ENCODE assay signal across 15 cellular contexts in the genomic region with DNA sequence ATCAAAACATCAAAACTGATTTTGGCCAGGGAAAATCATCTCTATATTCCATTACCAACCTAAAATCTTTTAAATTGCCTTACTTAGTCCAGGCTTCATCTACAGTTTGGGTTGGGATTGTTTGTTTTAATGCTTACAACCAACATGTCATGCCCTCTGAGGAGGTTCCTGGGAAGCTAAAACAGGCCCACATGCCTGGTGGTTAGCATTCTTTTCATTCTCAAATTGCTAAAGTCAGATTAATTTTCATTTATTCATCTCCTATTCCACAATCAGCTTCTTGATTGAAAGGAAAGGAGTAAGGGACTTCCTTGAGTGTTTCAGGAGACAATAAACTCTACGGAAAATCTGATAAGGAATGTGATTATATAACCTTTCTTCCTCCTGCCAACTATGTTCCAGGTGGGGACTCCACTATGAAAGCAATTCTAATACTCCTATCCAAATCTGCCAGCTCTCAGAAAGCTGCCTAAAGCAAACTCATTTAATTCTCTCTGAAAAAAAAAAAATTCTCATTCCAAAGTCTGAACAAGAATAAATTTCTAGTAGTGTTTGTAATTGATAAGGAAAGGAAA. TPM values are rescaled to one million over a fixed set of nuclear protein-coding genes. Genes with fewer than 3 reads are reported as not detected.
DNase-seq lines count a peak whose midpoint lies in the region; ATAC-seq and TF ChIP-seq lines count a peak whose summit lies in the region.
"Had no signal": no experiment of that assay in that cellular context is flagged by ENCODE, and none has a peak within 500 bp of the region (broad histone marks: within the 10 kb centered on the region; RNA-seq: fewer than 3 reads in every experiment).

No MANE protein-coding gene starts in this region.

- H3K4me1 ChIP-seq in adipocyte (ENCODE audit: control insufficient read depth, insufficient read depth, low read length), result peaks cover 34% of the 10 kb centered on the region
- H3K4me1 ChIP-seq in hepatocyte (ENCODE audit: insufficient read depth), result peaks cover 32% of the 10 kb centered on the region
- peaks cover 42 to 99% (median 67%) of the 10 kb centered on the region in 4 donors for H3K4me1 ChIP-seq in stomach
- H3K4me1 ChIP-seq in heart right ventricle, result peaks cover 3 to 82% (median 59%) of the 10 kb centered on the region in 9 donors

- peaks cover 0 to 2% of the 10 kb centered on the region in 2 donors for H3K36me3 Mint-ChIP-seq in activated T-cell treated with anti-CD3 and anti-CD28 coated beads, Interleukin-2, amount 50 U/mL, for 72 hours (ENCODE audit: insufficient read depth in 2 of 2)

- peaks cover 50% of the 10 kb centered on the region for H3K4me1 Mint-ChIP-seq in activated T-cell treated with anti-CD3 and anti-CD28 coated beads, Interleukin-2, amount 50 U/mL, for 72 hours (ENCODE audit: low read depth)

- no peak overlapping the region for H3K9ac ChIP-seq in adipocyte (ENCODE audit: low read length)

- no peaks in the 10 kb centered on the region for H3K27me3 ChIP-seq in adipocyte (replicated peaks; ENCODE audit: control insufficient read depth, insufficient read depth, low read length)
- no peaks in the 10 kb centered on the region for H3K27me3 ChIP-seq in hepatocyte
- H3K27me3 ChIP-seq in stomach, result no peaks in the 10 kb centered on the region
- no peaks in the 10 kb centered on the region for H3K27me3 ChIP-seq in heart right ventricle

- no peaks in the 10 kb centered on the region for H3K27me3 Mint-ChIP-seq in activated T-cell treated with anti-CD3 and anti-CD28 coated beads, Interleukin-2, amount 50 U/mL, for 72 hours (ENCODE audit: low read depth)
- H3K27me3 Mint-ChIP-seq: activated CD8-positive, alpha-beta T cell treated with anti-CD3 and anti-CD28 coated beads for 36 hours; central memory CD8-positive, alpha-beta T cell had no signal

- TF ChIP-seq POLR2A in stomach (IDR thresholded peaks at IDR 0.05), result no peak

- no peak for ATAC-seq in activated T-cell treated with anti-CD3 and anti-CD28 coated beads, Interleukin-2, amount 50 U/mL, for 72 hours (replicated peaks in 1 of 2)
- ATAC-seq in heart right ventricle, result no peak
- ATAC-seq: activated CD8-positive, alpha-beta T cell treated with anti-CD3 and anti-CD28 coated beads for 36 hours had no signal

- TF ChIP-seq CTCF in hepatocyte (IDR thresholded peaks at IDR 0.05; ENCODE audit: poor library complexity) (no peak), stomach (IDR thresholded peaks at IDR 0.05) (no peak), heart right ventricle (IDR thresholded peaks at IDR 0.05) (no peak)

- TF ChIP-seq EP300 in stomach (IDR thresholded peaks at IDR 0.05), result no peak

- H3K4me3 Mint-ChIP-seq in activated T-cell treated with anti-CD3 and anti-CD28 coated beads, Interleukin-2, amount 50 U/mL, for 72 hours, result no peak overlapping the region
- H3K4me3 Mint-ChIP-seq: activated CD8-positive, alpha-beta T cell treated with anti-CD3 and anti-CD28 coated beads for 36 hours; central memory CD8-positive, alpha-beta T cell had no signal

- WGBS in hepatocyte (ENCODE audit: low lambda C conversion rate, missing lambda C conversion rate), result 17% methylated on average over 1 of the region's 1 CpG
- WGBS in stomach, 5 donors, result 21 to 54% (median 40%) methylated on average over 1 of the region's 1 CpG
- WGBS in heart right ventricle, 2 donors, result 16 to 24% methylated on average over 1 of the region's 1 CpG

- peaks cover 97% of the 10 kb centered on the region for H3K79me2 ChIP-seq in hepatocyte

- H2AFZ ChIP-seq in hepatocyte, result no peak overlapping the region

- H4K20me1 ChIP-seq in hepatocyte (ENCODE audit: insufficient read depth, poor library complexity, severe bottlenecking), result peaks cover 8% of the 10 kb centered on the region

- no peak for DNase-seq in activated T-cell treated with anti-CD3 and anti-CD28 coated beads, Interleukin-2, amount 50 U/mL, for 72 hours
- no peak for DNase-seq in activated T-cell treated with anti-CD3 and anti-CD28 coated beads, Interleukin-2, amount 50 U/mL, for 48 hours
- peak; percentile 59 for DNase-seq in adipocyte (ENCODE audit: low read depth)
- DNase-seq in hepatocyte (ENCODE audit: low spot score), result no peak
- DNase-seq in stomach, result no peak
- no peak for DNase-seq in T-helper 2 cell
- DNase-seq in heart right ventricle, result no peak
- DNase-seq in activated gamma-delta T cell treated with Interleukin-2 at 50 U/mL for 16 hours, result no peak
- DNase-seq: activated CD8-positive, alpha-beta T cell treated with anti-CD3 and anti-CD28 coated beads for 36 hours; NCI-H1417 treated with DMSO at 0.1 percent for 48 hours; NCI-H510A; posterior cingulate gyrus; T-helper 9 cell had no signal

- H3K27ac ChIP-seq in hepatocyte, result peak overlapping the region; percentile 24
- peak overlapping the region; percentile 53 to 79 (median 74) for H3K27ac ChIP-seq in stomach
- H3K27ac ChIP-seq in heart right ventricle, result peak overlapping the region in 1 of 10 donors; percentile 43
- H3K27ac ChIP-seq: thoracic aorta had no signal

- H3K36me3 ChIP-seq in adipocyte (ENCODE audit: control insufficient read depth, insufficient read depth, low read length, severe bottlenecking) (no peaks in the 10 kb centered on the region), hepatocyte (replicated peaks; ENCODE audit: insufficient read depth, low read depth) (no peaks in the 10 kb centered on the region), stomach (no peaks in the 10 kb centered on the region), heart right ventricle (no peaks in the 10 kb centered on the region)
- H3K36me3 ChIP-seq: thoracic aorta had no signal

- peak overlapping the region; percentile 21 for H3K4me2 ChIP-seq in hepatocyte

- intact Hi-C loops in stomach (cut with DNase I; ENCODE audit: low total_unique reads), result no loop called here
- intact Hi-C loops in heart right ventricle (cut with DNase I), result no loop called here

- peak overlapping the region; percentile 65 for H3K27ac Mint-ChIP-seq in activated T-cell treated with anti-CD3 and anti-CD28 coated beads, Interleukin-2, amount 50 U/mL, for 72 hours

- H3K9me3 ChIP-seq in adipocyte (ENCODE audit: control insufficient read depth, low read length) (no peaks in the 10 kb centered on the region), hepatocyte (ENCODE audit: low read depth) (no peaks in the 10 kb centered on the region), stomach (no peaks in the 10 kb centered on the region), heart right ventricle (no peaks in the 10 kb centered on the region)
- H3K9me3 ChIP-seq: thoracic aorta had no signal

- H3K9me2 ChIP-seq in hepatocyte (replicated peaks; ENCODE audit: insufficient read depth), result no peaks in the 10 kb centered on the region

- H3K4me3 ChIP-seq in adipocyte (ENCODE audit: low read length) (no peak overlapping the region), hepatocyte (no peak overlapping the region), stomach (no peak overlapping the region), heart right ventricle (no peak overlapping the region)
- H3K4me3 ChIP-seq: thoracic aorta had no signal

- H3K9me3 Mint-ChIP-seq in activated T-cell treated with anti-CD3 and anti-CD28 coated beads, Interleukin-2, amount 50 U/mL, for 72 hours, result no peaks in the 10 kb centered on the region
- H3K9me3 Mint-ChIP-seq: activated CD8-positive, alpha-beta T cell treated with anti-CD3 and anti-CD28 coated beads for 36 hours; central memory CD8-positive, alpha-beta T cell had no signal

RNA-seq across cellular contexts. Expression of a gene that starts 30.8 kb away (rescaled TPM):
- total RNA-seq in activated T-cell treated with anti-CD3 and anti-CD28 coated beads, Interleukin-2, amount 50 U/mL, for 72 hours, result 10 to 100 TPM; 44.7 to 51.7 TPM
- 16.7 and 29.7 TPM in 2 replicates for total RNA-seq in hepatocyte
- 19.0 and 20.9 TPM in 2 replicates for polyA plus RNA-seq in hepatocyte
- 100 to 1,000 TPM in 2 of 5 donors, 10 to 100 TPM in 3; 40.4 to 706 (median 99.8) TPM for total RNA-seq in stomach
- 10 to 100 TPM; 11.1 to 20.2 (median 14.7) TPM for polyA plus RNA-seq in stomach
- 10 to 100 TPM; 13.2 to 30.9 (median 18.5) TPM for total RNA-seq in heart right ventricle
- polyA plus RNA-seq in heart right ventricle, result 10 to 100 TPM; 19.1 to 24.6 TPM
